8 cellular contexts compared by ENCODE assay signal in genomic region chr12:56724989-56725722, GRCh38. TPM values are rescaled to one million over a fixed set of nuclear protein-coding genes. Genes with fewer than 3 reads are reported as not detected.
DNase-seq lines count a peak whose midpoint lies in the region; ATAC-seq lines count a peak whose summit lies in the region.

Gene NACA (minus strand): TSS chr12:56725299. CDS start chr12:56724521, 778 bp downstream.

- H3K4me3 ChIP-seq in BLaER1 treated with 17β-estradiol and CSF1 and Interleukin-3, amounts not matched to agents 10 nM and 100 nM = peak within 1 kb of the TSS; percentile 85 to 98 (median 88)

- peak within 1 kb of the TSS; percentile 90 to 99 (median 96) for H3K9ac ChIP-seq in BLaER1 treated with 17β-estradiol and CSF1 and Interleukin-3, amounts not matched to agents 10 nM and 100 nM

- peaks cover 28 to 77% (median 66%) of the 10 kb centered on the region in 11 experiments for H3K36me3 ChIP-seq in BLaER1 treated with 17β-estradiol and CSF1 and Interleukin-3, amounts not matched to agents 10 nM and 100 nM

- H3K27ac ChIP-seq in BLaER1 treated with 17β-estradiol and CSF1 and Interleukin-3, amounts not matched to agents 10 nM and 100 nM = peak within 1 kb of the TSS; percentile 85 to 98 (median 95)

- peak; percentile 98 for DNase-seq in NCI-H748 (lab: John Stamatoyannopoulos, UW; ENCODE audit: unreplicated experiment)
- peak; percentile 97 for DNase-seq in activated CD4-positive, alpha-beta T cell treated with anti-CD3 and anti-CD28 coated beads, Interleukin-2, amount 50 U/mL, for 1 hour
- peak; percentile 96 for DNase-seq in dedifferentiated amniotic fluid mesenchymal stem cell (ENCODE audit: extremely low spot score)
- DNase-seq in left lobe of liver (ENCODE audit: low spot score) = peak; percentile 99
- peak; percentile 99 for DNase-seq in stimulated activated CD4-positive, alpha-beta T cell treated with anti-CD3 and anti-CD28 coated beads, Interleukin-2, amount 100 ng/mL, for 4 hours (ENCODE audit: low read depth)

- ATAC-seq in GM19351 (IDR thresholded peaks at IDR 0.05; ENCODE audit: unreplicated experiment) (peak; percentile 94), HG03521 (IDR thresholded peaks at IDR 0.05; ENCODE audit: unreplicated experiment) (peak; percentile 95), left lobe of liver (peak; percentile 95)

- no peaks in the 10 kb centered on the region for H3K27me3 ChIP-seq in BLaER1 treated with 17β-estradiol and CSF1 and Interleukin-3, amounts not matched to agents 10 nM and 100 nM

- H4K20me1 ChIP-seq in BLaER1 treated with 17β-estradiol and CSF1 and Interleukin-3, amounts not matched to agents 10 nM and 100 nM = peaks cover 31 to 45% (median 41%) of the 10 kb centered on the region in 11 experiments

- H3K4me1 ChIP-seq in BLaER1 treated with 17β-estradiol and CSF1 and Interleukin-3, amounts not matched to agents 10 nM and 100 nM = peaks cover 43 to 56% (median 47%) of the 10 kb centered on the region in 10 experiments

- H3K4me2 ChIP-seq in BLaER1 treated with 17β-estradiol and CSF1 and Interleukin-3, amounts not matched to agents 10 nM and 100 nM = peak within 1 kb of the TSS; percentile 87 to 98 (median 93)

- no peaks in the 10 kb centered on the region for H3K9me3 ChIP-seq in BLaER1 treated with 17β-estradiol and CSF1 and Interleukin-3, amounts not matched to agents 10 nM and 100 nM (replicated peaks in 1 of 11)

RNA-seq across cellular contexts. Expression of gene NACA, which starts in this region (rescaled TPM):
- 223 TPM for total RNA-seq in left lobe of liver

Comparison
In these comparisons a context has a peak if more than half of its experiments do, and no peak if none do; other contexts are left out.
1. Peak in every context shown above with its lines: DNase-seq, ATAC-seq, H3K4me3 ChIP-seq and H3K27ac ChIP-seq.